Comparison of ENCODE assay signal across 8 cellular contexts in the genomic region with DNA sequence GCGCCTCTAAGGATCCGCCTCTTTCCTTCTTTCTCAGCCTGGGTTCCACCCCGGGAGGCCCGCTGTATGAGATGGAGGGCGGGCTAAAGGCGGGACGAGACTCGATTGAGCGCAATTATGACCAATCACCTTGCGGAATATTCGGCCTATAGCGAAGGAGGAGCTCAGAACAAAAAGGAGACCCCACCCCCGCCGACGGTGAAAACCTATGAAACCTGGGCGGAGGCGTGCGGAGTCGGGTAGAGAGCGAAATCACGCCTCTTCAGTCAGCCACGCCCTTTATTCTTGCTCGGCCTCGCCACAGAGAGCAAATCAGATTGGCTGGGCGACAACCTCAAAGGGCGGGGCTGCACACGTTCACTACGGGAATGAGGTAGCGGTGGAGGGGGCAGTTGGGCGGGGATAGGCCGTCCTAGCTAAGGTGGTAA. TPM values are rescaled to one million over a fixed set of nuclear protein-coding genes. Genes with fewer than 3 reads are reported as not detected.
A peak's percentile ranks its signal among the peaks of the same experiment; 100 is the strongest.
DNase-seq lines count a peak whose midpoint lies in the region; ATAC-seq and TF ChIP-seq lines count a peak whose summit lies in the region.

No MANE protein-coding gene starts in this region.

- no peak for TF ChIP-seq EP300 in transverse colon (IDR thresholded peaks at IDR 0.05; ENCODE audit: low read depth)

- TF ChIP-seq POLR2A in GM10847 (IDR thresholded peaks at IDR 0.05; ENCODE audit: extremely low read depth, insufficient read length) (peak; percentile 16), adrenal gland (IDR thresholded peaks at IDR 0.05) (peak in 1 of 2 donors; percentile 61), transverse colon (IDR thresholded peaks at IDR 0.05) (no peak)

- no peak overlapping the region for H2BK5ac ChIP-seq in trophoblast cell (ENCODE audit: low read depth, low read length, poor library complexity)

- H3K18ac ChIP-seq in trophoblast cell (ENCODE audit: low read length), result peak overlapping the region; percentile 67

- 0 to 4% (median 1%) methylated on average over 13 to 31 of the region's 31 CpGs for WGBS in adrenal gland, 4 donors
- no CpG with 5 or more reads among the region's 31 CpGs for WGBS in trophoblast cell (ENCODE audit: extremely low coverage, insufficient coverage, insufficient read length)
- WGBS in transverse colon (ENCODE audit: low coverage in 1 of 2), 2 donors, result 13% methylated on average over 31 of the region's 31 CpGs; no CpG with 5 or more reads in 1 of the 2 donors

- H3K9ac ChIP-seq in trophoblast cell (ENCODE audit: low read length), result no peak overlapping the region

- no peak overlapping the region for H2AK5ac ChIP-seq in trophoblast cell (ENCODE audit: low read length)

- peak overlapping the region; percentile 86 for H3K4me2 ChIP-seq in trophoblast cell (ENCODE audit: low read length)

- intact Hi-C loops in adrenal gland (cut with DNase I), result no loop called here
- intact Hi-C loops in cardiac septum (cut with DNase I), result loop anchor here (10.0 kb wide), 1 partner anchor 147 kb away; no protein-coding TSS in a partner anchor
- intact Hi-C loops in transverse colon (cut with DNase I; ENCODE audit: low total_unique reads), result no loop called here

- H2BK12ac ChIP-seq in trophoblast cell (ENCODE audit: low read length), result no peak overlapping the region

- no peak overlapping the region for H3K23ac ChIP-seq in trophoblast cell (ENCODE audit: low read length)

- ATAC-seq in HG02759 (IDR thresholded peaks at IDR 0.05; ENCODE audit: unreplicated experiment), result peak; percentile 86

- peaks cover 11% of the 10 kb centered on the region for H3K79me1 ChIP-seq in trophoblast cell (ENCODE audit: low read length)

- peak overlapping the region in 2 of 4 donors; percentile 50 to 93 for H3K4me3 ChIP-seq in adrenal gland
- peak overlapping the region; percentile 96 for H3K4me3 ChIP-seq in trophoblast cell (ENCODE audit: low read depth, low read length)
- H3K4me3 ChIP-seq in transverse colon, result peak overlapping the region; percentile 83 to 99 (median 94)

- peaks cover 15% of the 10 kb centered on the region for H3K79me2 ChIP-seq in trophoblast cell (ENCODE audit: control insufficient read depth, insufficient read depth, low read length, poor library complexity)

- DNase-seq in NCI-H1417 (lab: John Stamatoyannopoulos, UW) (peak; percentile 96 to 100 (median 100)), SW480 (ENCODE audit: low spot score) (peak; percentile 99), adrenal gland (peak; percentile 97 to 99 (median 99)), cardiac septum (ENCODE audit: low spot score) (peak; percentile 99), trophoblast cell (peak; percentile 96 to 100), transverse colon (peak; percentile 99)

- no peak overlapping the region for H2BK120ac ChIP-seq in trophoblast cell (ENCODE audit: insufficient read depth, low read length, poor library complexity)

- H4K8ac ChIP-seq in trophoblast cell (ENCODE audit: low read depth, low read length), result peak overlapping the region; percentile 41

- peaks cover 9 to 25% of the 10 kb centered on the region in 2 donors for H3K4me1 ChIP-seq in adrenal gland (replicated peaks in 1 of 2)
- peaks cover 12 to 16% of the 10 kb centered on the region in 2 experiments for H3K4me1 ChIP-seq in trophoblast cell (ENCODE audit: control insufficient read depth in 1 of 2, insufficient read depth in 2 of 2, low read length in 2 of 2)
- H3K4me1 ChIP-seq in transverse colon, result peaks cover 7 to 33% (median 20%) of the 10 kb centered on the region in 4 donors

- H3K27ac ChIP-seq in adrenal gland, result peak overlapping the region; percentile 79 to 98 (median 93)
- H3K27ac ChIP-seq in trophoblast cell (ENCODE audit: low read depth, low read length), result peak overlapping the region; percentile 71
- H3K27ac ChIP-seq in transverse colon, result peak overlapping the region; percentile 96 to 100 (median 99)

- no peak overlapping the region for H4K12ac ChIP-seq in trophoblast cell (ENCODE audit: low read depth, low read length)

- H4K91ac ChIP-seq in trophoblast cell (ENCODE audit: low read depth, low read length), result peak overlapping the region; percentile 91

- H2AFZ ChIP-seq in trophoblast cell (ENCODE audit: insufficient read depth, low read length, poor library complexity), result peak overlapping the region; percentile 66

- no peak overlapping the region for H3K4ac ChIP-seq in trophoblast cell (ENCODE audit: low read depth, low read length)

- no peaks in the 10 kb centered on the region for H3K9me3 ChIP-seq in adrenal gland (replicated peaks in 1 of 3)
- peaks cover 4% of the 10 kb centered on the region for H3K9me3 ChIP-seq in trophoblast cell (ENCODE audit: insufficient read depth, low read depth, low read length)
- H3K9me3 ChIP-seq in transverse colon, result no peaks in the 10 kb centered on the region

- H3K36me3 ChIP-seq in adrenal gland (replicated peaks in 1 of 2), result peaks cover 0 to 35% of the 10 kb centered on the region in 2 donors
- peaks cover 23 to 38% of the 10 kb centered on the region in 2 experiments for H3K36me3 ChIP-seq in trophoblast cell (ENCODE audit: control insufficient read depth in 1 of 2, insufficient read depth in 2 of 2, low read length in 2 of 2)
- H3K36me3 ChIP-seq in transverse colon, result peaks cover 0 to 15% (median 4%) of the 10 kb centered on the region in 4 donors

- H3K27me3 ChIP-seq in adrenal gland (no peaks in the 10 kb centered on the region), trophoblast cell (ENCODE audit: insufficient read depth, low read length) (no peaks in the 10 kb centered on the region), transverse colon (no peaks in the 10 kb centered on the region)

- no peak for TF ChIP-seq CTCF in adrenal gland (IDR thresholded peaks at IDR 0.05)
- TF ChIP-seq CTCF in transverse colon (IDR thresholded peaks at IDR 0.05), result no peak

- H3K14ac ChIP-seq in trophoblast cell (ENCODE audit: low read length), result no peak overlapping the region

- in situ Hi-C loops in transverse colon (cut with MboI; ENCODE audit: low pct_ligation_motif_present in 1 of 4, low pct_unique_long_range_greater_than_20kb in 1 of 4, low sequenced_read_pairs in 3 of 4), result loop anchor here in 1 of 4 donors (25.0 kb wide), 1 partner anchor 319 kb away; no protein-coding TSS in a partner anchor

RNA-seq across cellular contexts. Expression of gene CDK16, which starts 0.6 kb away (rescaled TPM):
- 100 to 1,000 TPM; 101 to 187 (median 115) TPM for total RNA-seq in adrenal gland
- 100 to 1,000 TPM in 2 of 3 donors, 10 to 100 TPM in 1; 74.7 to 137 (median 123) TPM for polyA plus RNA-seq in adrenal gland
- 177 TPM for total RNA-seq in cardiac septum
- polyA plus RNA-seq in trophoblast cell (2013), result 90.6 and 94.2 TPM in 2 replicates
- total RNA-seq in transverse colon, result 100 to 1,000 TPM; 105 to 181 (median 151) TPM

RNA-seq across cellular contexts. Expression of gene USP11, which starts 14.9 kb away (rescaled TPM):
- total RNA-seq in adrenal gland (10 to 100 TPM; 27.4 to 63.0 (median 56.5) TPM), cardiac septum (64.9 TPM), transverse colon (10 to 100 TPM in 3 of 4 donors, 1 to 10 TPM in 1; 5.0 to 45.3 (median 22.3) TPM)
- polyA plus RNA-seq in adrenal gland, result 10 to 100 TPM; 35.5 to 57.8 (median 50.1) TPM
- 36.7 and 37.3 TPM in 2 replicates for polyA plus RNA-seq in trophoblast cell (2013)

RNA-seq across cellular contexts. Expression of gene UBA1, which starts 24.2 kb away (rescaled TPM):
- 100 to 1,000 TPM; 167 to 356 (median 260) TPM for total RNA-seq in adrenal gland
- polyA plus RNA-seq in adrenal gland, result 100 to 1,000 TPM; 160 to 214 (median 202) TPM
- 160 TPM for total RNA-seq in cardiac septum
- polyA plus RNA-seq in trophoblast cell (2013), result 138 and 139 TPM in 2 replicates
- total RNA-seq in transverse colon, result 100 to 1,000 TPM; 145 to 182 (median 163) TPM
